In the genomic region with DNA sequence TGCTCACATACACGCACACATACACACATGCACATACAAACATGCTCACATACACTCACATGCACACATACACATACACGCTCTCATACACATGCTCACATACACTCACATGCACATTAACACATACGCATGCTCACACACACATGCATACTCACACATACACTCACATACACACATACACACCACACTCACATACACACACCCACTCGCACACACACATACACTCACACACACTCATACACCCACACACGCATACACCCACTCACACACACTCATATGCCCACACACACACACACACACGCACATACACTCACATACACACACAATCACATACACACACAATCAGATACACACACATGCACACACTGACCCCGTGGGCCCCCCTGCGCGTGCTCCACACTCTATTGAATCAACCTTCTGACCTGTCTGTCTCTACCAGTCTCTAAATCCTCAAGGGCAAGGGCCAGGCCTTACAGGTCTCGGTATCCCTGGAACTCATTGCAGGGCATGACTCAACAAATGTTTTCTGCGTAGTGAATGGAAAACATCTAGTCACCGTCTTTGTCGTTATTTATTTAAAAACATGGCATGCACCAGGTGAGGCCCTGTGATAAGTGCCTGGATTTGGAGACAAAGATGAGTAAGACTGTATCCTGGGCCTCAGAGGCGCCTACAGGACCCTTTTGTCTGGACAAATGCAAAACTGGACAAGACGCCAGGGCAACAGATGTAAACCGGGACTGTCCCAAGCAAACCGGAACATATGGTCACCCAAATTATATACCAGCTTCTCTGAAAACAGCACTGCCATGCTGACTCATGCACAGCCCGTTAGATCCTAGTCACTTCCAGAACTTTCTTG, we compare ENCODE assay signal across 1 cellular context.
TF ChIP-seq lines count a peak whose summit lies in the region.

No MANE protein-coding gene starts in this region.

TF ChIP-seq in GM23338, 12 proteins besides CTCF, POLR2A, EP300 and RAD21 (continued from another document):
- TF ChIP-seq, protein P1, sequence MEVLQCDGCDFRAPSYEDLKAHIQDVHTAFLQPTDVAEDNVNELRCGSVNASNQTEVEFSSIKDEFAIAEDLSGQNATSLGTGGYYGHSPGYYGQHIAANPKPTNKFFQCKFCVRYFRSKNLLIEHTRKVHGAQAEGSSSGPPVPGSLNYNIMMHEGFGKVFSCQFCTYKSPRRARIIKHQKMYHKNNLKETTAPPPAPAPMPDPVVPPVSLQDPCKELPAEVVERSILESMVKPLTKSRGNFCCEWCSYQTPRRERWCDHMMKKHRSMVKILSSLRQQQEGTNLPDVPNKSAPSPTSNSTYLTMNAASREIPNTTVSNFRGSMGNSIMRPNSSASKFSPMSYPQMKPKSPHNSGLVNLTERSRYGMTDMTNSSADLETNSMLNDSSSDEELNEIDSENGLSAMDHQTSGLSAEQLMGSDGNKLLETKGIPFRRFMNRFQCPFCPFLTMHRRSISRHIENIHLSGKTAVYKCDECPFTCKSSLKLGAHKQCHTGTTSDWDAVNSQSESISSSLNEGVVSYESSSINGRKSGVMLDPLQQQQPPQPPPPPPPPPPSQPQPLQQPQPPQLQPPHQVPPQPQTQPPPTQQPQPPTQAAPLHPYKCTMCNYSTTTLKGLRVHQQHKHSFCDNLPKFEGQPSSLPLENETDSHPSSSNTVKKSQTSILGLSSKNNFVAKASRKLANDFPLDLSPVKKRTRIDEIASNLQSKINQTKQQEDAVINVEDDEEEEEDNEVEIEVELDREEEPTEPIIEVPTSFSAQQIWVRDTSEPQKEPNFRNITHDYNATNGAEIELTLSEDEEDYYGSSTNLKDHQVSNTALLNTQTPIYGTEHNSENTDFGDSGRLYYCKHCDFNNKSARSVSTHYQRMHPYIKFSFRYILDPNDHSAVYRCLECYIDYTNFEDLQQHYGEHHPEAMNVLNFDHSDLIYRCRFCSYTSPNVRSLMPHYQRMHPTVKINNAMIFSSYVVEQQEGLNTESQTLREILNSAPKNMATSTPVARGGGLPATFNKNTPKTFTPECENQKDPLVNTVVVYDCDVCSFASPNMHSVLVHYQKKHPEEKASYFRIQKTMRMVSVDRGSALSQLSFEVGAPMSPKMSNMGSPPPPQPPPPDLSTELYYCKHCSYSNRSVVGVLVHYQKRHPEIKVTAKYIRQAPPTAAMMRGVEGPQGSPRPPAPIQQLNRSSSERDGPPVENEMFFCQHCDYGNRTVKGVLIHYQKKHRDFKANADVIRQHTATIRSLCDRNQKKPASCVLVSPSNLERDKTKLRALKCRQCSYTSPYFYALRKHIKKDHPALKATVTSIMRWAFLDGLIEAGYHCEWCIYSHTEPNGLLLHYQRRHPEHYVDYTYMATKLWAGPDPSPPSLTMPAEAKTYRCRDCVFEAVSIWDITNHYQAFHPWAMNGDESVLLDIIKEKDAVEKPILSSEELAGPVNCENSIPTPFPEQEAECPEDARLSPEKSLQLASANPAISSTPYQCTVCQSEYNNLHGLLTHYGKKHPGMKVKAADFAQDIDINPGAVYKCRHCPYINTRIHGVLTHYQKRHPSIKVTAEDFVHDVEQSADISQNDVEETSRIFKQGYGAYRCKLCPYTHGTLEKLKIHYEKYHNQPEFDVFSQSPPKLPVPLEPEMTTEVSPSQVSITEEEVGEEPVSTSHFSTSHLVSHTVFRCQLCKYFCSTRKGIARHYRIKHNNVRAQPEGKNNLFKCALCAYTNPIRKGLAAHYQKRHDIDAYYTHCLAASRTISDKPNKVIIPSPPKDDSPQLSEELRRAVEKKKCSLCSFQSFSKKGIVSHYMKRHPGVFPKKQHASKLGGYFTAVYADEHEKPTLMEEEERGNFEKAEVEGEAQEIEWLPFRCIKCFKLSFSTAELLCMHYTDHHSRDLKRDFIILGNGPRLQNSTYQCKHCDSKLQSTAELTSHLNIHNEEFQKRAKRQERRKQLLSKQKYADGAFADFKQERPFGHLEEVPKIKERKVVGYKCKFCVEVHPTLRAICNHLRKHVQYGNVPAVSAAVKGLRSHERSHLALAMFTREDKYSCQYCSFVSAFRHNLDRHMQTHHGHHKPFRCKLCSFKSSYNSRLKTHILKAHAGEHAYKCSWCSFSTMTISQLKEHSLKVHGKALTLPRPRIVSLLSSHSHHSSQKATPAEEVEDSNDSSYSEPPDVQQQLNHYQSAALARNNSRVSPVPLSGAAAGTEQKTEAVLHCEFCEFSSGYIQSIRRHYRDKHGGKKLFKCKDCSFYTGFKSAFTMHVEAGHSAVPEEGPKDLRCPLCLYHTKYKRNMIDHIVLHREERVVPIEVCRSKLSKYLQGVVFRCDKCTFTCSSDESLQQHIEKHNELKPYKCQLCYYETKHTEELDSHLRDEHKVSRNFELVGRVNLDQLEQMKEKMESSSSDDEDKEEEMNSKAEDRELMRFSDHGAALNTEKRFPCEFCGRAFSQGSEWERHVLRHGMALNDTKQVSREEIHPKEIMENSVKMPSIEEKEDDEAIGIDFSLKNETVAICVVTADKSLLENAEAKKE (CRISPR knock-in tag; IDR thresholded peaks at IDR 0.05) = no peak
- TF ChIP-seq EZH2phosphoT487 (IDR thresholded peaks at IDR 0.05; ENCODE audit: unreplicated experiment) (no peak), JUNB (IDR thresholded peaks at IDR 0.05; ENCODE audit: unreplicated experiment) (no peak), EZH2 (IDR thresholded peaks at IDR 0.05; ENCODE audit: low read depth, unreplicated experiment) (no peak)
- TF ChIP-seq, protein P2, sequence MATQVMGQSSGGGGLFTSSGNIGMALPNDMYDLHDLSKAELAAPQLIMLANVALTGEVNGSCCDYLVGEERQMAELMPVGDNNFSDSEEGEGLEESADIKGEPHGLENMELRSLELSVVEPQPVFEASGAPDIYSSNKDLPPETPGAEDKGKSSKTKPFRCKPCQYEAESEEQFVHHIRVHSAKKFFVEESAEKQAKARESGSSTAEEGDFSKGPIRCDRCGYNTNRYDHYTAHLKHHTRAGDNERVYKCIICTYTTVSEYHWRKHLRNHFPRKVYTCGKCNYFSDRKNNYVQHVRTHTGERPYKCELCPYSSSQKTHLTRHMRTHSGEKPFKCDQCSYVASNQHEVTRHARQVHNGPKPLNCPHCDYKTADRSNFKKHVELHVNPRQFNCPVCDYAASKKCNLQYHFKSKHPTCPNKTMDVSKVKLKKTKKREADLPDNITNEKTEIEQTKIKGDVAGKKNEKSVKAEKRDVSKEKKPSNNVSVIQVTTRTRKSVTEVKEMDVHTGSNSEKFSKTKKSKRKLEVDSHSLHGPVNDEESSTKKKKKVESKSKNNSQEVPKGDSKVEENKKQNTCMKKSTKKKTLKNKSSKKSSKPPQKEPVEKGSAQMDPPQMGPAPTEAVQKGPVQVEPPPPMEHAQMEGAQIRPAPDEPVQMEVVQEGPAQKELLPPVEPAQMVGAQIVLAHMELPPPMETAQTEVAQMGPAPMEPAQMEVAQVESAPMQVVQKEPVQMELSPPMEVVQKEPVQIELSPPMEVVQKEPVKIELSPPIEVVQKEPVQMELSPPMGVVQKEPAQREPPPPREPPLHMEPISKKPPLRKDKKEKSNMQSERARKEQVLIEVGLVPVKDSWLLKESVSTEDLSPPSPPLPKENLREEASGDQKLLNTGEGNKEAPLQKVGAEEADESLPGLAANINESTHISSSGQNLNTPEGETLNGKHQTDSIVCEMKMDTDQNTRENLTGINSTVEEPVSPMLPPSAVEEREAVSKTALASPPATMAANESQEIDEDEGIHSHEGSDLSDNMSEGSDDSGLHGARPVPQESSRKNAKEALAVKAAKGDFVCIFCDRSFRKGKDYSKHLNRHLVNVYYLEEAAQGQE (IDR thresholded peaks at IDR 0.05; ENCODE audit: unreplicated experiment) = no peak
